1 cellular context compared by ENCODE assay signal in genomic region chr15:64816452-64816851, GRCh38.
TF ChIP-seq lines count a peak whose summit lies in the region.

No MANE protein-coding gene starts in this region.

TF ChIP-seq in GM23338, 12 proteins besides CTCF, POLR2A, EP300 and RAD21 (continued from another document):
- TF ChIP-seq REST (IDR thresholded peaks at IDR 0.05; ENCODE audit: unreplicated experiment), result no peak
- no peak; the same call in 1 of the 2 replicates for TF ChIP-seq POLR2AphosphoS5 (IDR thresholded peaks at IDR 0.05; ENCODE audit: low read depth)
- no peak for TF ChIP-seq ETS1 (IDR thresholded peaks at IDR 0.05)
- no peak for TF ChIP-seq JUNB (IDR thresholded peaks at IDR 0.05; ENCODE audit: unreplicated experiment)
- no peak for TF ChIP-seq ZNF331 (CRISPR knock-in tag; IDR thresholded peaks at IDR 0.05; ENCODE audit: low read depth)
- TF ChIP-seq STAT1 (IDR thresholded peaks at IDR 0.05; ENCODE audit: unreplicated experiment), result no peak
- TF ChIP-seq ZNF462 (CRISPR knock-in tag; IDR thresholded peaks at IDR 0.05), result no peak
- TF ChIP-seq EZH2phosphoT487 (IDR thresholded peaks at IDR 0.05; ENCODE audit: unreplicated experiment), result no peak
- no peak for TF ChIP-seq CREB1 (CRISPR knock-in tag; IDR thresholded peaks at IDR 0.05; ENCODE audit: low read depth)
